1 cellular context compared by ENCODE assay signal in genomic region chr13:97852181-97852874, GRCh38.
TF ChIP-seq lines count a peak whose summit lies in the region.

No MANE protein-coding gene starts in this region.

TF ChIP-seq in H1, 55 proteins besides CTCF, POLR2A, EP300 and RAD21:
- TF ChIP-seq ATF2 (IDR thresholded peaks at IDR 0.05; ENCODE audit: low read length) (no peak), RBBP5 (IDR thresholded peaks at IDR 0.05; ENCODE audit: borderline replicate concordance, low read depth, low read length) (no peak), ASH2L (IDR thresholded peaks at IDR 0.05; ENCODE audit: low read length) (no peak)
